In genomic region chr15:49620658-49621326, GRCh38 we compare ENCODE assay signal across 8 cellular contexts. TPM values are rescaled to one million over a fixed set of nuclear protein-coding genes. Genes with fewer than 3 reads are reported as not detected.
DNase-seq lines count a peak whose midpoint lies in the region; ATAC-seq lines count a peak whose summit lies in the region.

A gene with protein sequence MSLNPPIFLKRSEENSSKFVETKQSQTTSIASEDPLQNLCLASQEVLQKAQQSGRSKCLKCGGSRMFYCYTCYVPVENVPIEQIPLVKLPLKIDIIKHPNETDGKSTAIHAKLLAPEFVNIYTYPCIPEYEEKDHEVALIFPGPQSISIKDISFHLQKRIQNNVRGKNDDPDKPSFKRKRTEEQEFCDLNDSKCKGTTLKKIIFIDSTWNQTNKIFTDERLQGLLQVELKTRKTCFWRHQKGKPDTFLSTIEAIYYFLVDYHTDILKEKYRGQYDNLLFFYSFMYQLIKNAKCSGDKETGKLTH (plus strand): TSS chr15:49621048. CDS start chr15:49625168, 4,120 bp downstream.
A gene with protein sequence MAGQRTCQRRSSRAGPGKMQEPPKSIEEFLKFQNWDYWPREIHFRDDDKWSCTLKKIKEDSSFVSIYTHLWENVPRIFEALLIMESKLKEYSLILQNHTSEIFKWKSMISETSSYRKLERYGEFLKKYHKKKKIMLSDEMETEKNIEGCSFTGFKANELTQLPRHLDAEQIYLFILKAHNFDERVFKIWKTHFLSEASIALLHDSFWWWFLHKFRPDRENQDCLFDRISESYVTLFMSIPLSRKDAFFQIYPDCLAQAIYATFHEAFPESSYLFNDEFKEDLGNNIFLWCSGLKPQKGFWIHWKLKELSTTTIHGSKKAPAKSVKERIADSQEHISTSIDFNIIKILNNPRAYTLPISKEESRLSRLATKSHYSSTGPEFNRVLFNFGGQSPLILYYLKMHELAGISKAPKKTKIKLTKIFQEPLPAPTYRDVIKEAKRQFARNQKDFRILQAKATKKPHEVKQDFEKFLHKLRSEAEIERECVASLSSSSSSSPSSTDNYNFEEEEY (minus strand): TSS chr15:49620818. CDS start chr15:49615171, 5,647 bp downstream.

- H3K9me3 ChIP-seq in BLaER1 treated with 17β-estradiol and CSF1 and Interleukin-3, amounts not matched to agents 10 nM and 100 nM (replicated peaks in 1 of 11) = peaks cover 32 to 48% (median 38%) of the 10 kb centered on the region in 11 experiments

- no peaks in the 10 kb centered on the region for H3K27me3 Mint-ChIP-seq in activated CD4-positive, alpha-beta T cell treated with anti-CD3 and anti-CD28 coated beads, Interleukin-2, amount 10 ng/mL, durations not matched to agents 24 days and 14 days

- no peaks in the 10 kb centered on the region for H3K27me3 ChIP-seq in BLaER1 treated with 17β-estradiol and CSF1 and Interleukin-3, amounts not matched to agents 10 nM and 100 nM

- H3K4me3 Mint-ChIP-seq in activated CD4-positive, alpha-beta T cell treated with anti-CD3 and anti-CD28 coated beads, Interleukin-2, amount 10 ng/mL, durations not matched to agents 24 days and 14 days = peak within 1 kb of the TSS; percentile 97

- peaks cover 22% of the 10 kb centered on the region for H3K36me3 Mint-ChIP-seq in activated CD4-positive, alpha-beta T cell treated with anti-CD3 and anti-CD28 coated beads, Interleukin-2, amount 10 ng/mL, durations not matched to agents 24 days and 14 days (ENCODE audit: low read depth)

- H3K4me2 ChIP-seq in BLaER1 treated with 17β-estradiol and CSF1 and Interleukin-3, amounts not matched to agents 10 nM and 100 nM = peak within 1 kb of the TSS; percentile 77 to 95 (median 88)

- ATAC-seq in GM19328 (IDR thresholded peaks at IDR 0.05; ENCODE audit: unreplicated experiment) (peak; percentile 99), HG03469 (IDR thresholded peaks at IDR 0.05; ENCODE audit: unreplicated experiment) (peak; percentile 99), left lobe of liver (peak; percentile 98)

- peaks cover 21 to 33% (median 28%) of the 10 kb centered on the region in 11 experiments for H3K36me3 ChIP-seq in BLaER1 treated with 17β-estradiol and CSF1 and Interleukin-3, amounts not matched to agents 10 nM and 100 nM

- DNase-seq in NCI-H526 (lab: John Stamatoyannopoulos, UW) (peak; percentile 95 to 99), dedifferentiated amniotic fluid mesenchymal stem cell (ENCODE audit: extremely low spot score) (peak; percentile 98), left lobe of liver (ENCODE audit: low spot score) (peak; percentile 98)
- peak; percentile 98 for DNase-seq in activated CD4-positive, alpha-beta T cell treated with anti-CD3 and anti-CD28 coated beads, Interleukin-2, amount 10 ng/mL, durations not matched to agents 24 days and 14 days
- peak; percentile 89 to 91 for DNase-seq in stimulated activated CD4-positive, alpha-beta T cell treated with anti-CD3 and anti-CD28 coated beads, Interleukin-2, amount 100 ng/mL, for 24 hours

- no peaks in the 10 kb centered on the region for H4K20me1 ChIP-seq in BLaER1 treated with 17β-estradiol and CSF1 and Interleukin-3, amounts not matched to agents 10 nM and 100 nM

- peak within 1 kb of the TSS; percentile 98 for H3K27ac Mint-ChIP-seq in activated CD4-positive, alpha-beta T cell treated with anti-CD3 and anti-CD28 coated beads, Interleukin-2, amount 10 ng/mL, durations not matched to agents 24 days and 14 days

- peak within 1 kb of the TSS; percentile 88 to 94 (median 92) for H3K27ac ChIP-seq in BLaER1 treated with 17β-estradiol and CSF1 and Interleukin-3, amounts not matched to agents 10 nM and 100 nM

- no peaks in the 10 kb centered on the region for H3K9me3 Mint-ChIP-seq in activated CD4-positive, alpha-beta T cell treated with anti-CD3 and anti-CD28 coated beads, Interleukin-2, amount 10 ng/mL, durations not matched to agents 24 days and 14 days

- H3K4me1 ChIP-seq in BLaER1 treated with 17β-estradiol and CSF1 and Interleukin-3, amounts not matched to agents 10 nM and 100 nM = peaks cover 12 to 33% (median 21%) of the 10 kb centered on the region in 10 experiments

- peak within 1 kb of the TSS; percentile 85 to 96 (median 93) for H3K9ac ChIP-seq in BLaER1 treated with 17β-estradiol and CSF1 and Interleukin-3, amounts not matched to agents 10 nM and 100 nM

- H3K4me3 ChIP-seq in BLaER1 treated with 17β-estradiol and CSF1 and Interleukin-3, amounts not matched to agents 10 nM and 100 nM = peak within 1 kb of the TSS; percentile 71 to 86 (median 78)

- peaks cover 38% of the 10 kb centered on the region for H3K4me1 Mint-ChIP-seq in activated CD4-positive, alpha-beta T cell treated with anti-CD3 and anti-CD28 coated beads, Interleukin-2, amount 10 ng/mL, durations not matched to agents 24 days and 14 days

- intact Hi-C loops in activated CD4-positive, alpha-beta T cell treated with anti-CD3 and anti-CD28 coated beads, Interleukin-2, amount 10 ng/mL, durations not matched to agents 24 days and 14 days (cut with micrococcal nuclease) = loop anchor here (1.0 to 10.0 kb wide), 12 partner anchors 333 to 1288 kb away; partner anchors contain the start of genes AP4E1, CEP152, COPS2 and DUT

RNA-seq across cellular contexts. Expression of the first gene that starts in this region (rescaled TPM):
- 24.9 and 25.8 TPM in 2 replicates for total RNA-seq in activated CD4-positive, alpha-beta T cell treated with anti-CD3 and anti-CD28 coated beads, Interleukin-2, amount 10 ng/mL, durations not matched to agents 24 days and 14 days
- total RNA-seq in left lobe of liver = 9.8 TPM

RNA-seq across cellular contexts. Expression of the second gene that starts in this region (rescaled TPM):
- 2.1 and 2.7 TPM in 2 replicates for total RNA-seq in activated CD4-positive, alpha-beta T cell treated with anti-CD3 and anti-CD28 coated beads, Interleukin-2, amount 10 ng/mL, durations not matched to agents 24 days and 14 days
- total RNA-seq in left lobe of liver = 2.6 TPM

Comparison
In these comparisons a context has a peak if more than half of its experiments do, and no peak if none do; other contexts are left out.
1. Peak in every context shown above with its lines: DNase-seq, ATAC-seq, H3K4me3 ChIP-seq and H3K27ac ChIP-seq.